8 cellular contexts compared by ENCODE assay signal in genomic region chr1:113928950-113929749, GRCh38. TPM values are rescaled to one million over a fixed set of nuclear protein-coding genes. Genes with fewer than 3 reads are reported as not detected.
DNase-seq lines count a peak whose midpoint lies in the region; FAIRE-seq and TF ChIP-seq lines count a peak whose summit lies in the region.

Gene HIPK1, plus strand, starts transcription at chr1:113929324.

- H3K9me3 Mint-ChIP-seq in activated naive CD4-positive, alpha-beta T cell treated with anti-CD3 and anti-CD28 coated beads for 36 hours: no peaks in the 10 kb centered on the region

- peak within 1 kb of the TSS; percentile 95 for H3K27ac ChIP-seq in neutrophil
- H3K27ac ChIP-seq in substantia nigra (ENCODE audit: low read depth, low read length, poor library complexity, severe bottlenecking): peak within 1 kb of the TSS; percentile 89

- H3K4me3 Mint-ChIP-seq in activated naive CD4-positive, alpha-beta T cell treated with anti-CD3 and anti-CD28 coated beads for 36 hours: peak within 1 kb of the TSS; percentile 96

- H3K36me3 Mint-ChIP-seq in activated naive CD4-positive, alpha-beta T cell treated with anti-CD3 and anti-CD28 coated beads for 36 hours (ENCODE audit: low read depth): peaks cover 5% of the 10 kb centered on the region

- no peaks in the 10 kb centered on the region for H3K9me3 ChIP-seq in neutrophil

- intact Hi-C loops in activated naive CD4-positive, alpha-beta T cell treated with anti-CD3 and anti-CD28 coated beads for 36 hours (cut with micrococcal nuclease): loop anchor here (1.0 kb wide), 2 partner anchors 24 to 94 kb away; partner anchors contain the start of gene DCLRE1B

- peaks cover 51% of the 10 kb centered on the region in 2 experiments for H3K4me1 ChIP-seq in neutrophil (ENCODE audit: control insufficient read depth in 1 of 2, insufficient read depth in 1 of 2, low read depth in 1 of 2, low read length in 1 of 2)

- no peaks in the 10 kb centered on the region for H3K36me3 ChIP-seq in neutrophil

- H3K27me3 Mint-ChIP-seq in activated naive CD4-positive, alpha-beta T cell treated with anti-CD3 and anti-CD28 coated beads for 36 hours (ENCODE audit: low read depth): no peaks in the 10 kb centered on the region

- peak within 1 kb of the TSS; percentile 87 to 97 for H3K4me3 ChIP-seq in neutrophil (ENCODE audit: low read depth in 1 of 2, low read length in 1 of 2)

- peak; percentile 47 for DNase-seq in GM04503 (ENCODE audit: low read depth)
- DNase-seq in HEK293T (ENCODE audit: extremely low spot score): peak; percentile 96
- DNase-seq in MV-4-11 (lab: John Stamatoyannopoulos, UW): peak; percentile 80
- DNase-seq in SK-N-DZ (ENCODE audit: low spot score): peak; percentile 93
- DNase-seq in activated naive CD4-positive, alpha-beta T cell treated with anti-CD3 and anti-CD28 coated beads for 36 hours: peak; percentile 94
- DNase-seq in frontal cortex (ENCODE audit: low spot score in 2 of 2): peak; percentile 85 to 86
- peak; percentile 61 to 95 (median 89) for DNase-seq in substantia nigra (lab: John Stamatoyannopoulos, UW)

- TF ChIP-seq CTCF in neutrophil (IDR thresholded peaks at IDR 0.05): peak; percentile 47

- H3K27me3 ChIP-seq in neutrophil: no peaks in the 10 kb centered on the region

- POLR2A ChIA-PET in HEK293T (lab: Yijun Ruan, JAX): interaction anchor here (0.6 to 5.1 kb wide), 18 partner anchors 9 to 652 kb away, joined by 3 to 116 read pairs (median 6); partner anchors contain the start of genes AP4B1, DCLRE1B, PHTF1 and RSBN1

- peak within 1 kb of the TSS; percentile 99 for H3K27ac Mint-ChIP-seq in activated naive CD4-positive, alpha-beta T cell treated with anti-CD3 and anti-CD28 coated beads for 36 hours

- CTCF ChIA-PET in HEK293T (lab: Yijun Ruan, JAX): interaction anchor here (0.7 to 2.2 kb wide), 4 partner anchors 8 to 42 kb away, joined by 3 to 6 read pairs (median 4); partner anchors contain the start of genes AP4B1 and DCLRE1B
- CTCF ChIA-PET in activated naive CD4-positive, alpha-beta T cell treated with anti-CD3 and anti-CD28 coated beads for 36 hours (lab: Charles Lee): interaction anchor here (0.9 to 5.5 kb wide), 13 partner anchors 13 to 813 kb away, joined by 3 to 53 read pairs (median 5); partner anchors contain the start of genes AP4B1 and DCLRE1B

- no peak for FAIRE-seq in frontal cortex (lab: Jason Lieb, UNC)

- peaks cover 40% of the 10 kb centered on the region for H3K4me1 Mint-ChIP-seq in activated naive CD4-positive, alpha-beta T cell treated with anti-CD3 and anti-CD28 coated beads for 36 hours (ENCODE audit: low read depth)

TF ChIP-seq in HEK293T, 16 proteins besides CTCF, POLR2A, EP300 and RAD21:
- TF ChIP-seq L3MBTL2 (conservative IDR thresholded peaks at IDR 0.05): peak; percentile 50
- no peak for TF ChIP-seq FOXK2 (IDR thresholded peaks at IDR 0.05)
- TF ChIP-seq NFRKB (IDR thresholded peaks at IDR 0.05): no peak
- no peak for TF ChIP-seq FOXA1 (IDR thresholded peaks at IDR 0.05)
- peak; percentile 100 for TF ChIP-seq ELF4 (IDR thresholded peaks at IDR 0.05)
- TF ChIP-seq FOXM1 (IDR thresholded peaks at IDR 0.05; ENCODE audit: borderline replicate concordance): peak; percentile 80
- peak; percentile 82 for TF ChIP-seq PKNOX1 (IDR thresholded peaks at IDR 0.05)
- no peak for TF ChIP-seq SUZ12 (IDR thresholded peaks at IDR 0.05)
- TF ChIP-seq LEF1 (IDR thresholded peaks at IDR 0.05; ENCODE audit: borderline replicate concordance): 0 out of 2 replicates have a peak, but pooled peaks have one; percentile 5

RNA-seq across cellular contexts. Expression of gene HIPK1, which starts in this region (rescaled TPM):
- 11.6 and 13.5 TPM in 2 replicates for polyA plus RNA-seq in SK-N-DZ (2014; cell fraction: cytosol; rRNA removed)
- polyA plus RNA-seq in SK-N-DZ (2014; cell fraction: nucleus; rRNA removed): 15.4 and 21.5 TPM in 2 replicates
- 10 to 100 TPM; 47.7 to 51.0 TPM for total RNA-seq in activated naive CD4-positive, alpha-beta T cell treated with anti-CD3 and anti-CD28 coated beads for 36 hours
- total RNA-seq in frontal cortex: 35.5 TPM

Comparison
In these comparisons a context has a peak if more than half of its experiments do, and no peak if none do; other contexts are left out.
1. Peak in every context shown above with its lines: DNase-seq, H3K4me3 ChIP-seq and H3K27ac ChIP-seq.